ENCODE assay signal across 20 cellular contexts in genomic region chr15:43316007-43316968, GRCh38. TPM values are rescaled to one million over a fixed set of nuclear protein-coding genes. Genes with fewer than 3 reads are reported as not detected.
"Had no signal": no experiment of that assay in that cellular context is flagged by ENCODE, and none has a peak within 500 bp of the region (broad histone marks: within the 10 kb centered on the region; RNA-seq: fewer than 3 reads in every experiment).

No MANE protein-coding gene starts in this region.

- H3K9me3 Mint-ChIP-seq: activated CD4-positive, alpha-beta T cell treated with anti-CD3 and anti-CD28 coated beads, Interleukin-2, amount 10 ng/mL, durations not matched to agents 24 days and 14 days; activated naive CD8-positive, alpha-beta T cell treated with anti-CD3 and anti-CD28 coated beads, Interleukin-2, amount 10 ng/mL, durations not matched to agents 7 days and 5 days; dendritic cell treated with granulocyte-macrophage colony-stimulating factor and Interleukin-4, amounts not matched to agents 40 ng/mL and 50 ng/mL, for 4 days; effector memory CD8-positive, alpha-beta T cell; naive B cell; stimulated activated memory B cell treated with anti-CD40 and anti-IgM and Interleukin-4, amounts not matched to agents 10 μg/mL and 1 μg/mL and 100 μg/mL, for 72 hours had no signal

- H3K9me3 ChIP-seq: ovary, tibial artery had no signal

- H3K27ac Mint-ChIP-seq: activated CD4-positive, alpha-beta T cell treated with anti-CD3 and anti-CD28 coated beads, Interleukin-2, amount 10 ng/mL, durations not matched to agents 24 days and 14 days; activated naive CD8-positive, alpha-beta T cell treated with anti-CD3 and anti-CD28 coated beads, Interleukin-2, amount 10 ng/mL, durations not matched to agents 7 days and 5 days; dendritic cell treated with granulocyte-macrophage colony-stimulating factor and Interleukin-4, amounts not matched to agents 40 ng/mL and 50 ng/mL, for 4 days; effector memory CD8-positive, alpha-beta T cell; immature natural killer cell; naive B cell; stimulated activated memory B cell treated with anti-CD40 and anti-IgM and Interleukin-4, amounts not matched to agents 10 μg/mL and 1 μg/mL and 100 μg/mL, for 72 hours had no signal

- H3K4me3 ChIP-seq: lung, ovary, tibial artery had no signal

- ATAC-seq: effector memory CD8-positive, alpha-beta T cell; left cardiac atrium; stimulated activated memory B cell treated with anti-CD40 and anti-IgM and Interleukin-4, amounts not matched to agents 10 μg/mL and 1 μg/mL and 100 μg/mL, for 72 hours had no signal

- H3K36me3 ChIP-seq: brain microvascular endothelial cell, ovary, tibial artery had no signal

- H3K4me1 Mint-ChIP-seq: activated CD4-positive, alpha-beta T cell treated with anti-CD3 and anti-CD28 coated beads, Interleukin-2, amount 10 ng/mL, durations not matched to agents 24 days and 14 days; immature natural killer cell; naive B cell; stimulated activated memory B cell treated with anti-CD40 and anti-IgM and Interleukin-4, amounts not matched to agents 10 μg/mL and 1 μg/mL and 100 μg/mL, for 72 hours had no signal

- H3K27ac ChIP-seq: brain microvascular endothelial cell, ovary, tibial artery had no signal

- H3K27me3 ChIP-seq: ovary had no signal

- DNase-seq: activated CD4-positive, alpha-beta T cell treated with anti-CD3 and anti-CD28 coated beads, Interleukin-2, amount 10 ng/mL, durations not matched to agents 24 days and 14 days; activated CD4-positive, CD25-positive, alpha-beta regulatory T cell; activated CD8-positive, alpha-beta memory T cell treated with anti-CD3 and anti-CD28 coated beads, Interleukin-2, amount 50 U/mL, for 48 hours; activated gamma-delta T cell treated with Interleukin-2 at 50 U/mL for 16 hours; activated naive CD8-positive, alpha-beta T cell treated with anti-CD3 and anti-CD28 coated beads, Interleukin-2, amount 10 ng/mL, durations not matched to agents 7 days and 5 days; anterior cingulate cortex; brain microvascular endothelial cell; cerebellar nuclear complex; effector memory CD8-positive, alpha-beta T cell; foreskin fibroblast; immature natural killer cell; left cardiac atrium; naive B cell; stimulated activated CD4-positive, alpha-beta T cell treated with anti-CD3 and anti-CD28 coated beads, Interleukin-2, amount 100 ng/mL, for 48 hours; T-helper 2 cell; tibial artery had no signal

- H3K4me3 Mint-ChIP-seq: activated CD4-positive, alpha-beta T cell treated with anti-CD3 and anti-CD28 coated beads, Interleukin-2, amount 10 ng/mL, durations not matched to agents 24 days and 14 days; activated naive CD8-positive, alpha-beta T cell treated with anti-CD3 and anti-CD28 coated beads, Interleukin-2, amount 10 ng/mL, durations not matched to agents 7 days and 5 days; dendritic cell treated with granulocyte-macrophage colony-stimulating factor and Interleukin-4, amounts not matched to agents 40 ng/mL and 50 ng/mL, for 4 days; effector memory CD8-positive, alpha-beta T cell; immature natural killer cell; stimulated activated memory B cell treated with anti-CD40 and anti-IgM and Interleukin-4, amounts not matched to agents 10 μg/mL and 1 μg/mL and 100 μg/mL, for 72 hours had no signal

- H3K4me1 ChIP-seq: tibial artery had no signal

RNA-seq across cellular contexts. Expression of gene TGM7, which starts 14.2 kb away (rescaled TPM):
- total RNA-seq: activated CD4-positive, alpha-beta T cell treated with anti-CD3 and anti-CD28 coated beads, Interleukin-2, amount 10 ng/mL, durations not matched to agents 24 days and 14 days; activated naive CD8-positive, alpha-beta T cell treated with anti-CD3 and anti-CD28 coated beads, Interleukin-2, amount 10 ng/mL, durations not matched to agents 7 days and 5 days; left cardiac atrium; lung had no signal
- polyA plus RNA-seq: immature natural killer cell, lung, ovary had no signal

RNA-seq across cellular contexts. Expression of gene TGM5, which starts 49.6 kb away (rescaled TPM):
- total RNA-seq: activated CD4-positive, alpha-beta T cell treated with anti-CD3 and anti-CD28 coated beads, Interleukin-2, amount 10 ng/mL, durations not matched to agents 24 days and 14 days; left cardiac atrium; ovary had no signal
- polyA plus RNA-seq: lung, ovary had no signal
